ENCODE assay signal across 27 cellular contexts in the genomic region with DNA sequence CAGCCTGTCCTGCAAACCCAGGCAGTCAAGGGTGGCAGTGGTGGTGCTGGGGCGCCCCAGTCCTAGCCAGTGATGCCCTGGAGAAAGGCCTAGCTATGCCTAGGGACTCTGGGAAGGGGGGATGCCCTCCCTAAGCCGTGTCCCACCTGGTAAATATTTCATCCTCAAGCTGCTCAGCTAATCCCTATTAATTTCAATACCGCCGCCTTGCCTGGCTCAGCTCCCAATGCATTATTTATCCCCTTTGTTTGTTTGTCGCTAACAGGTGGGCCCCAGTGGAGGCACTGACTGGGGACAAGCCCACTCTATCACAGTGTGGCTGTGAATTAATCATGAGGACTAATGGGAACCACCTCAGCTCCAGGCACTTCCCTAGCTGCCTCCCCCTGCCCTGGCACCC.
"Had no signal": no experiment of that assay in that cellular context is flagged by ENCODE, and none has a peak within 500 bp of the region (broad histone marks: within the 10 kb centered on the region; RNA-seq: fewer than 3 reads in every experiment).

No MANE protein-coding gene starts in this region.

- H3K27me3 ChIP-seq: breast epithelium, esophagus muscularis mucosa, foreskin keratinocyte, heart right ventricle, neural progenitor cell, right atrium auricular region, tibial nerve had no signal

- H3K4me1 ChIP-seq: breast epithelium, foreskin keratinocyte, parathyroid adenoma had no signal

- H3K9me3 Mint-ChIP-seq: activated naive CD4-positive, alpha-beta T cell treated with anti-CD3 and anti-CD28 coated beads, Interleukin-2, amount 50 U/mL, for 24 hours; activated T-helper 17 cell treated with anti-CD3 and anti-CD28 coated beads, Interleukin-2, amount 50 U/mL, for 72 hours; dendritic cell treated with granulocyte-macrophage colony-stimulating factor and Interleukin-4, amounts not matched to agents 40 ng/mL and 50 ng/mL, for 4 days; natural killer cell; neural progenitor cell had no signal

- ATAC-seq: activated T-helper 17 cell treated with anti-CD3 and anti-CD28 coated beads, Interleukin-2, amount 50 U/mL, for 72 hours; foreskin keratinocyte; heart right ventricle; natural killer cell; psoas muscle had no signal

- H3K27ac Mint-ChIP-seq: activated naive CD4-positive, alpha-beta T cell treated with anti-CD3 and anti-CD28 coated beads, Interleukin-2, amount 50 U/mL, for 24 hours; activated T-helper 17 cell treated with anti-CD3 and anti-CD28 coated beads, Interleukin-2, amount 50 U/mL, for 72 hours; dendritic cell treated with granulocyte-macrophage colony-stimulating factor and Interleukin-4, amounts not matched to agents 40 ng/mL and 50 ng/mL, for 4 days; neural progenitor cell had no signal

- H3K4me2 ChIP-seq: neural progenitor cell, smooth muscle cell had no signal

- H3K27ac ChIP-seq: breast epithelium, esophagus muscularis mucosa, foreskin keratinocyte, heart right ventricle, neural progenitor cell, parathyroid adenoma, psoas muscle, right atrium auricular region, tibial nerve had no signal

- H3K36me3 ChIP-seq: breast epithelium, neural progenitor cell, right atrium auricular region had no signal

- H3K36me3 Mint-ChIP-seq: natural killer cell had no signal

- H3K4me1 Mint-ChIP-seq: activated T-helper 17 cell treated with anti-CD3 and anti-CD28 coated beads, Interleukin-2, amount 50 U/mL, for 72 hours had no signal

- DNase-seq: activated CD4-positive, alpha-beta T cell treated with anti-CD3 and anti-CD28 coated beads for 4 hours; activated CD4-positive, alpha-beta T cell treated with anti-CD3 and anti-CD28 coated beads, Interleukin-2, amount 50 U/mL, for 4 hours; activated CD8-positive, alpha-beta memory T cell treated with anti-CD3 and anti-CD28 coated beads, Interleukin-2, amount 50 U/mL, for 4 hours; activated gamma-delta T cell treated with Interleukin-2 at 50 U/mL for 16 hours; activated T-cell treated with anti-CD3 and anti-CD28 coated beads, Interleukin-2, amount 50 U/mL, for 1 hour; central memory CD4-positive, alpha-beta T cell; effector CD4-positive, alpha-beta T cell; foreskin keratinocyte; heart right ventricle; mesenchymal stem cell; natural killer cell; occipital lobe; psoas muscle; stimulated activated CD4-positive, alpha-beta T cell treated with anti-CD3 and anti-CD28 coated beads, Interleukin-15, amount 100 ng/mL, for 24 hours; stimulated activated CD4-positive, alpha-beta T cell treated with anti-CD3 and anti-CD28 coated beads, Interleukin-2, amount 100 ng/mL, for 24 hours; stimulated activated naive CD4-positive, alpha-beta T cell treated with Interleukin-2 at 50 U/mL for 16 hours; T-helper 1 cell had no signal

- H3K4me3 Mint-ChIP-seq: activated naive CD4-positive, alpha-beta T cell treated with anti-CD3 and anti-CD28 coated beads, Interleukin-2, amount 50 U/mL, for 24 hours; activated T-helper 17 cell treated with anti-CD3 and anti-CD28 coated beads, Interleukin-2, amount 50 U/mL, for 72 hours; dendritic cell treated with granulocyte-macrophage colony-stimulating factor and Interleukin-4, amounts not matched to agents 40 ng/mL and 50 ng/mL, for 4 days; natural killer cell; neural progenitor cell had no signal

- H3K4me3 ChIP-seq: breast epithelium, esophagus muscularis mucosa, heart right ventricle, neural progenitor cell, psoas muscle, right atrium auricular region, smooth muscle cell, tibial nerve had no signal

- H3K27me3 Mint-ChIP-seq: activated naive CD4-positive, alpha-beta T cell treated with anti-CD3 and anti-CD28 coated beads, Interleukin-2, amount 50 U/mL, for 24 hours; activated T-helper 17 cell treated with anti-CD3 and anti-CD28 coated beads, Interleukin-2, amount 50 U/mL, for 72 hours; dendritic cell treated with granulocyte-macrophage colony-stimulating factor and Interleukin-4, amounts not matched to agents 40 ng/mL and 50 ng/mL, for 4 days had no signal

- H3K79me2 ChIP-seq: parathyroid adenoma had no signal

- H3K9ac ChIP-seq: neural progenitor cell, parathyroid adenoma had no signal
